13 cellular contexts compared by ENCODE assay signal in genomic region chr14:51472881-51473280, GRCh38.
DNase-seq lines count a peak whose midpoint lies in the region; ATAC-seq, FAIRE-seq and TF ChIP-seq lines count a peak whose summit lies in the region.
"Had no signal": no experiment of that assay in that cellular context is flagged by ENCODE, and none has a peak within 500 bp of the region (broad histone marks: within the 10 kb centered on the region; RNA-seq: fewer than 3 reads in every experiment).

No MANE protein-coding gene starts in this region.

- CTCF ChIA-PET in HepG2 (lab: Yijun Ruan, JAX; ENCODE audit: low intra/inter-chr PET ratio, low total read pairs): no interaction called here
- CTCF ChIA-PET in PC-3 (lab: Charles Lee): interaction anchor here (0.5 kb wide), 1 partner anchor 179 kb away, joined by 7 read pairs; no protein-coding TSS in a partner anchor

- no peaks in the 10 kb centered on the region for H3K9me2 ChIP-seq in PC-3 (replicated peaks; ENCODE audit: low read length)

- no peak overlapping the region for H2BK12ac ChIP-seq in neuronal stem cell (ENCODE audit: low read length)

- BruUV-seq in HepG2 (replicated peaks; lab: Mats Ljungman, UMichigan): no TSS peak
- BruUV-seq in PC-3 (replicated peaks; lab: Mats Ljungman, UMichigan): no TSS peak

- H3K4me1 ChIP-seq in right lobe of liver (peaks cover 0 to 3% (median 0%) of the 10 kb centered on the region in 4 donors), HepG2 (ENCODE audit: insufficient read depth, low read length) (no peaks in the 10 kb centered on the region), PC-3 (ENCODE audit: insufficient read depth, low read length) (peaks cover 26% of the 10 kb centered on the region), neuronal stem cell (ENCODE audit: control insufficient read depth in 2 of 2, insufficient read depth in 1 of 2, low read depth in 1 of 2, low read length in 2 of 2) (no peaks in the 10 kb centered on the region)

- TF ChIP-seq RAD21 in HepG2 (CRISPR knock-in tag; IDR thresholded peaks at IDR 0.05): no peak

- H4K91ac ChIP-seq in neuronal stem cell (ENCODE audit: low read depth, low read length, poor library complexity): no peak overlapping the region

- H3K27me3 ChIP-seq in right lobe of liver: no peaks in the 10 kb centered on the region
- no peaks in the 10 kb centered on the region for H3K27me3 ChIP-seq in HepG2 (ENCODE audit: control insufficient read depth in 1 of 2, insufficient read depth in 2 of 2, low read length in 2 of 2)
- H3K27me3 ChIP-seq in PC-3 (ENCODE audit: low read length): no peaks in the 10 kb centered on the region
- H3K27me3 ChIP-seq in neuronal stem cell (ENCODE audit: control insufficient read depth in 3 of 3, insufficient read depth in 3 of 3, low read depth in 1 of 3, low read length in 3 of 3): no peaks in the 10 kb centered on the region
- H3K27me3 ChIP-seq: ovary had no signal

- H3K9ac ChIP-seq in HepG2 (ENCODE audit: insufficient read depth, low read depth, low read length) (no peak overlapping the region), PC-3 (ENCODE audit: low read length) (peak overlapping the region; percentile 16; the same call in 1 of the 2 replicates), neuronal stem cell (ENCODE audit: low read depth, low read length, poor library complexity) (no peak overlapping the region)

- no peak for FAIRE-seq in HepG2 (lab: Jason Lieb, UNC)
- FAIRE-seq: HTR-8/SVneo had no signal

- no peak overlapping the region for H2BK15ac ChIP-seq in neuronal stem cell (ENCODE audit: low read length)

- no peak overlapping the region for H2AK5ac ChIP-seq in neuronal stem cell (ENCODE audit: low read depth, low read length)

- no peak overlapping the region for H2BK5ac ChIP-seq in neuronal stem cell (ENCODE audit: low read length)

- POLR2A ChIA-PET in HepG2 (lab: Yijun Ruan, JAX) (no interaction called here), PC-3 (lab: Charles Lee; ENCODE audit: unreplicated experiment) (no interaction called here)

- DNase-seq in right lobe of liver (no peak), HepG2 (ENCODE audit: low spot score) (no peak), PC-3 (no peak), fibroblast of mammary gland (ENCODE audit: low read depth) (peak; percentile 46), neuronal stem cell (ENCODE audit: low spot score) (no peak), midbrain (lab: John Stamatoyannopoulos, UW) (no peak), foreskin melanocyte (no peak)
- DNase-seq: activated CD4-positive, alpha-beta T cell treated with anti-CD3 and anti-CD28 coated beads, Interleukin-2, amount 10 ng/mL, durations not matched to agents 7 days and 5 days; activated T-cell treated with anti-CD3 and anti-CD28 coated beads, Interleukin-2, amount 50 U/mL, for 48 hours; ovary; PC-9 had no signal

- H3K23ac ChIP-seq in neuronal stem cell (ENCODE audit: low read depth, low read length, poor library complexity): no peak overlapping the region

- H3K27ac ChIP-seq in right lobe of liver: no peak overlapping the region
- no peak overlapping the region for H3K27ac ChIP-seq in HepG2 (ENCODE audit: extremely low read length, insufficient read depth, low read length)
- peak overlapping the region; percentile 69 for H3K27ac ChIP-seq in PC-3 (ENCODE audit: low read length)
- H3K27ac ChIP-seq in neuronal stem cell (replicated peaks; ENCODE audit: low read length): no peak overlapping the region
- H3K27ac ChIP-seq: ovary, PC-9 had no signal

- no peak overlapping the region for H3K4ac ChIP-seq in neuronal stem cell (ENCODE audit: low read length)

- H2BK120ac ChIP-seq in neuronal stem cell (ENCODE audit: low read depth, low read length): no peak overlapping the region

- no peak overlapping the region for H3K18ac ChIP-seq in neuronal stem cell (ENCODE audit: low read length)

- H3K4me3 ChIP-seq in right lobe of liver: no peak overlapping the region
- no peak overlapping the region for H3K4me3 ChIP-seq in HepG2 (replicated peaks in 1 of 3; ENCODE audit: insufficient read depth in 1 of 3, low read depth in 2 of 3, low read length in 3 of 3)
- H3K4me3 ChIP-seq in PC-3 (ENCODE audit: low read length): no peak overlapping the region
- H3K4me3 ChIP-seq in fibroblast of mammary gland (ENCODE audit: control insufficient read depth, low read depth, low read length): no peak overlapping the region
- no peak overlapping the region for H3K4me3 ChIP-seq in neuronal stem cell (ENCODE audit: low read length in 2 of 2)
- H3K4me3 ChIP-seq: ovary, PC-9 had no signal

- no peaks in the 10 kb centered on the region for H3K9me3 ChIP-seq in right lobe of liver
- H3K9me3 ChIP-seq in HepG2 (ENCODE audit: low read length): no peaks in the 10 kb centered on the region
- H3K9me3 ChIP-seq in PC-3 (ENCODE audit: low read length): no peaks in the 10 kb centered on the region
- H3K9me3 ChIP-seq in neuronal stem cell (replicated peaks in 1 of 2; ENCODE audit: control insufficient read depth in 2 of 2, insufficient read depth in 1 of 2, low read depth in 1 of 2, low read length in 2 of 2): no peaks in the 10 kb centered on the region
- H3K9me3 ChIP-seq: ovary had no signal

- intact Hi-C loops in right lobe of liver (cut with DNase I) (no loop called here), HepG2 (cut with micrococcal nuclease; ENCODE audit: unreplicated experiment) (no loop called here), PC-3 (cut with micrococcal nuclease) (no loop called here)

- no peaks in the 10 kb centered on the region for H3K36me3 ChIP-seq in right lobe of liver
- H3K36me3 ChIP-seq in HepG2 (replicated peaks in 1 of 2; ENCODE audit: control insufficient read depth in 1 of 2, insufficient read depth in 2 of 2, low read length in 2 of 2): no peaks in the 10 kb centered on the region
- H3K36me3 ChIP-seq in PC-3 (ENCODE audit: low read depth, low read length): no peaks in the 10 kb centered on the region
- no peaks in the 10 kb centered on the region for H3K36me3 ChIP-seq in neuronal stem cell (replicated peaks in 1 of 2; ENCODE audit: control insufficient read depth in 2 of 2, insufficient read depth in 2 of 2, low read length in 2 of 2)
- H3K36me3 ChIP-seq: ovary had no signal

- TF ChIP-seq EP300 in HepG2 (IDR thresholded peaks at IDR 0.05; ENCODE audit: low read depth in 2 of 2, low read length in 2 of 2) (no peak), HepG2 (CRISPR knock-in tag; IDR thresholded peaks at IDR 0.05; ENCODE audit: borderline replicate concordance) (no peak)

- H2AFZ ChIP-seq in HepG2 (ENCODE audit: low read length) (no peak overlapping the region), PC-3 (ENCODE audit: low read length) (no peak overlapping the region), neuronal stem cell (ENCODE audit: low read length) (no peak overlapping the region)
- H2AFZ ChIP-seq: PC-9 had no signal

- in situ Hi-C loops in HepG2 (cut with HindIII; ENCODE audit: extremely low pct_ligation_motif_present, low pct_unique_long_range_greater_than_20kb): no loop called here

- TF ChIP-seq CTCF in right lobe of liver (IDR thresholded peaks at IDR 0.05) (no peak), HepG2 (CRISPR knock-in tag; IDR thresholded peaks at IDR 0.05) (no peak), PC-3 (conservative IDR thresholded peaks at IDR 0.05; ENCODE audit: low read depth, low read length) (no peak), fibroblast of mammary gland (conservative IDR thresholded peaks at IDR 0.05; ENCODE audit: control insufficient read depth, insufficient read depth, low read depth, low read length) (no peak)

- no peak for TF ChIP-seq POLR2A in right lobe of liver (IDR thresholded peaks at IDR 0.05)
- TF ChIP-seq POLR2A in HepG2 (IDR thresholded peaks at IDR 0.05; ENCODE audit: insufficient read depth in 1 of 2, low read depth in 2 of 2, low read length in 2 of 2): no peak

- no peaks in the 10 kb centered on the region for H4K20me1 ChIP-seq in HepG2 (ENCODE audit: insufficient read depth, low read length)
- H4K20me1 ChIP-seq in PC-3 (ENCODE audit: low read length): no peaks in the 10 kb centered on the region

- H3K79me2 ChIP-seq in HepG2 (ENCODE audit: insufficient read depth, low read length) (no peaks in the 10 kb centered on the region), PC-3 (ENCODE audit: low read length) (no peaks in the 10 kb centered on the region)

- no peaks in the 10 kb centered on the region for H3F3A ChIP-seq in PC-3 (ENCODE audit: low read length, unreplicated experiment)

- H3K4me2 ChIP-seq in HepG2 (ENCODE audit: low read depth, low read length) (no peak overlapping the region), PC-3 (ENCODE audit: low read length) (no peak overlapping the region), neuronal stem cell (ENCODE audit: insufficient read depth, low read length, poor library complexity, severe bottlenecking) (no peak overlapping the region)
- H3K4me2 ChIP-seq: PC-9 had no signal

- no peak overlapping the region for H4K8ac ChIP-seq in neuronal stem cell (ENCODE audit: low read depth, low read length)

- H3K79me1 ChIP-seq in neuronal stem cell (ENCODE audit: low read depth, low read length): no peaks in the 10 kb centered on the region

- ATAC-seq in right lobe of liver (peak in 3 of 4 donors; percentile 14 to 91 (median 33)), HepG2 (no peak), PC-3 (no peak), HG03432 (IDR thresholded peaks at IDR 0.05; ENCODE audit: unreplicated experiment) (no peak)

- 75% methylated on average over 2 of the region's 2 CpGs for WGBS in right lobe of liver (ENCODE audit: insufficient coverage, low coverage, low lambda C conversion rate, missing lambda C conversion rate)
- WGBS in HepG2 (ENCODE audit: low lambda C conversion rate): 6% methylated on average over 2 of the region's 2 CpGs
- WGBS in neuronal stem cell (ENCODE audit: extremely low coverage in 2 of 2, insufficient read length in 2 of 2, insufficient replicate concordance in 1 of 2), 2 donors: no CpG with 5 or more reads among the region's 2 CpGs

- H3K14ac ChIP-seq in neuronal stem cell (ENCODE audit: low read length): no peak overlapping the region

TF ChIP-seq in HepG2, 621 proteins besides CTCF, POLR2A, EP300 and RAD21 (continues in another document):
- TF ChIP-seq AHR (CRISPR knock-in tag; IDR thresholded peaks at IDR 0.05) (no peak), RXRA (CRISPR knock-in tag; IDR thresholded peaks at IDR 0.05) (no peak)

Comparison
In these comparisons a context has a peak if more than half of its experiments do, and no peak if none do; other contexts are left out.
1. ATAC-seq: peak in right lobe of liver (3 of 4); none in HepG2 (single experiment), PC-3 (single experiment) and HG03432 (single experiment).